In the genomic region with DNA sequence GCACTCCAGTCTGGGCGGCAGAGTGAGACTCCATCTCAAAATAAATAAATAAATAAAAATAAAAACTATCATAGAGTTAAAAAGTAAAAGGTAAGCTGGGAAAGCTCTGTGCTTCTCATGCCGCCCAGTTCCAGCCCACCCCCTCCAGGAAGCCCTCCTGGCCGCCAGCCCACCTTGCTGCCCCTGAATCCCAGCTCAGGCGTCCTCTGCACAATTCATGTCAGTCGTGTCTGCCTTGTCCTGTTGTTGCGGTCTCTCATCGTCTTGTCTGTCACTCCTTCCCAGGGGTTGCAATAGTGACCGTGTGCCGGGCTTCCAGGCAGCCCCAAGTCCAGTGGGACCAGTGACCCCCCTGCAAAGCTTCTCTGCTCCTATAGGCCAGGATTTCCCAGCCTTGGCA, we compare ENCODE assay signal across 15 cellular contexts. TPM values are rescaled to one million over a fixed set of nuclear protein-coding genes. Genes with fewer than 3 reads are reported as not detected.
A peak's percentile ranks its signal among the peaks of the same experiment; 100 is the strongest.
DNase-seq lines count a peak whose midpoint lies in the region; ATAC-seq and TF ChIP-seq lines count a peak whose summit lies in the region.
"Had no signal": no experiment of that assay in that cellular context is flagged by ENCODE, and none has a peak within 500 bp of the region (broad histone marks: within the 10 kb centered on the region; RNA-seq: fewer than 3 reads in every experiment).

No MANE protein-coding gene starts in this region.

- TF ChIP-seq CTCF in CD4-positive, alpha-beta T cell (IDR thresholded peaks at IDR 0.05) = no peak
- TF ChIP-seq CTCF in Loucy (conservative IDR thresholded peaks at IDR 0.05; ENCODE audit: low read length) (no peak), PC-3 (conservative IDR thresholded peaks at IDR 0.05; ENCODE audit: low read depth, low read length) (no peak)
- TF ChIP-seq CTCF in CD8-positive, alpha-beta T cell (IDR thresholded peaks at IDR 0.05) = no peak

- H3F3A ChIP-seq in Loucy (ENCODE audit: low read depth) (no peaks in the 10 kb centered on the region; the same call in 1 of the 2 replicates), PC-3 (ENCODE audit: low read length, unreplicated experiment) (no peaks in the 10 kb centered on the region)

- POLR2A ChIA-PET in CD4-positive, alpha-beta T cell (lab: Charles Lee) = no interaction called here
- POLR2A ChIA-PET in naive thymus-derived CD4-positive, alpha-beta T cell (lab: Charles Lee) = interaction anchor here (1.1 kb wide), 1 partner anchor 62 kb away, joined by 4 read pairs; the partner anchor contains the start of gene SLC37A1
- POLR2A ChIA-PET in CD8-positive, alpha-beta T cell (lab: Charles Lee) = interaction anchor here (1.3 kb wide), 1 partner anchor 48 kb away, joined by 3 read pairs; the partner anchor contains the start of gene UBASH3A
- POLR2A ChIA-PET in PC-3 (lab: Charles Lee; ENCODE audit: unreplicated experiment) = no interaction called here

- ATAC-seq in CD4-positive, alpha-beta T cell (ENCODE audit: poor library complexity) = no peak
- ATAC-seq in naive thymus-derived CD4-positive, alpha-beta T cell = no peak
- no peak for ATAC-seq in CD8-positive, alpha-beta T cell
- ATAC-seq in PC-3 = no peak
- ATAC-seq: A549, GM12878, GM23338 had no signal

- H3K27ac ChIP-seq in CD4-positive, alpha-beta T cell (ENCODE audit: low read depth, low read length) = no peak overlapping the region
- H3K27ac ChIP-seq in naive thymus-derived CD4-positive, alpha-beta T cell (ENCODE audit: low read depth, low read length) = no peak overlapping the region
- H3K27ac ChIP-seq in CD8-positive, alpha-beta T cell (ENCODE audit: low read depth, low read length) = no peak overlapping the region
- H3K27ac ChIP-seq in PC-3 (ENCODE audit: low read length) = no peak overlapping the region
- H3K27ac ChIP-seq: A549 had no signal

- H3K9me3 ChIP-seq in CD4-positive, alpha-beta T cell (ENCODE audit: control insufficient read depth, low read length) = no peaks in the 10 kb centered on the region
- H3K9me3 ChIP-seq in Loucy (ENCODE audit: insufficient read depth, low read depth, low read length) (no peaks in the 10 kb centered on the region), PC-3 (ENCODE audit: low read length) (no peaks in the 10 kb centered on the region)
- H3K9me3 ChIP-seq in naive thymus-derived CD4-positive, alpha-beta T cell (ENCODE audit: control insufficient read depth in 2 of 3, low read length in 3 of 3) = no peaks in the 10 kb centered on the region
- H3K9me3 ChIP-seq in CD8-positive, alpha-beta T cell (ENCODE audit: low read length) = no peaks in the 10 kb centered on the region
- H3K9me3 ChIP-seq: A549, BE2C had no signal

- intact Hi-C loops in CD4-positive, alpha-beta T cell (cut with DNase I, micrococcal nuclease) = loop anchor here in 1 of 2 experiments (5.0 kb wide), 1 partner anchor 40 kb away; no protein-coding TSS in a partner anchor
- intact Hi-C loops in naive thymus-derived CD4-positive, alpha-beta T cell (cut with micrococcal nuclease) = loop anchor here in 1 of 2 donors (2.0 kb wide), 2 partner anchors 37 to 61 kb away; partner anchors contain the start of gene SLC37A1
- intact Hi-C loops in CD8-positive, alpha-beta T cell (cut with DNase I, micrococcal nuclease) = loop anchor here (2.0 to 5.0 kb wide), 4 partner anchors 45 to 305 kb away; partner anchors contain the start of gene RSPH1 (in 1 of the 2)
- intact Hi-C loops in PC-3 (cut with micrococcal nuclease) = no loop called here

- H3K4me1 ChIP-seq in Loucy (ENCODE audit: insufficient read depth, low read length, poor library complexity, severe bottlenecking) = peaks cover 81% of the 10 kb centered on the region
- peaks cover 4 to 20% of the 10 kb centered on the region in 2 donors for H3K4me1 ChIP-seq in naive thymus-derived CD4-positive, alpha-beta T cell (ENCODE audit: control insufficient read depth in 2 of 2, insufficient read depth in 2 of 2, low read length in 2 of 2)
- H3K4me1 ChIP-seq in CD8-positive, alpha-beta T cell (ENCODE audit: insufficient read depth, low read length) = peaks cover 22% of the 10 kb centered on the region
- H3K4me1 ChIP-seq in PC-3 (ENCODE audit: insufficient read depth, low read length) = peaks cover 3% of the 10 kb centered on the region
- H3K4me1 ChIP-seq: BE2C had no signal

- CTCF ChIA-PET in CD4-positive, alpha-beta T cell (lab: Charles Lee) = interaction anchor here (1.0 to 2.1 kb wide), 2 partner anchors 115 to 142 kb away, joined by 3 to 6 read pairs; no protein-coding TSS in a partner anchor
- CTCF ChIA-PET in naive thymus-derived CD4-positive, alpha-beta T cell (lab: Charles Lee) = interaction anchor here (1.5 to 3.2 kb wide), 3 partner anchors 49 to 114 kb away, joined by 3 to 19 read pairs (median 15); partner anchors contain the start of gene UBASH3A
- CTCF ChIA-PET in CD8-positive, alpha-beta T cell (lab: Charles Lee) = interaction anchor here (0.7 to 7.4 kb wide), 5 partner anchors 71 to 446 kb away, joined by 3 to 69 read pairs (median 4); no protein-coding TSS in a partner anchor
- CTCF ChIA-PET in PC-3 (lab: Charles Lee) = no interaction called here

- H3K9me3 Mint-ChIP-seq in CD4-positive, alpha-beta T cell = no peaks in the 10 kb centered on the region
- H3K9me3 Mint-ChIP-seq in naive thymus-derived CD4-positive, alpha-beta T cell = peaks cover 0 to 2% (median 0%) of the 10 kb centered on the region in 11 donors
- H3K9me3 Mint-ChIP-seq in CD8-positive, alpha-beta T cell = no peaks in the 10 kb centered on the region
- H3K9me3 Mint-ChIP-seq: GM23338 had no signal

- no TSS peak for BruUV-seq in PC-3 (replicated peaks; lab: Mats Ljungman, UMichigan)

- no peak overlapping the region for H2AFZ ChIP-seq in Loucy (ENCODE audit: low read length)
- no peak overlapping the region for H2AFZ ChIP-seq in PC-3 (ENCODE audit: low read length)
- H2AFZ ChIP-seq: GM23338 had no signal

- no peak for DNase-seq in CD4-positive, alpha-beta T cell
- no peak for DNase-seq in naive thymus-derived CD4-positive, alpha-beta T cell
- no peak for DNase-seq in CD8-positive, alpha-beta T cell
- DNase-seq in SHP77 treated with DMSO at 0.1 percent for 48 hours (lab: John Stamatoyannopoulos, UW) (no peak), PC-3 (no peak)
- DNase-seq: BE2C, Calu3, DMS 273 treated with DMSO at 0.1 percent for 48 hours, H7 had no signal

- peak overlapping the region; percentile 73 for H3K9ac ChIP-seq in Loucy (ENCODE audit: low read depth, low read length, poor library complexity, severe bottlenecking)
- H3K9ac ChIP-seq in PC-3 (ENCODE audit: low read length) = no peak overlapping the region

- H3K9me2 ChIP-seq in Loucy (replicated peaks; ENCODE audit: low read depth, low read length) (no peaks in the 10 kb centered on the region), PC-3 (replicated peaks; ENCODE audit: low read length) (no peaks in the 10 kb centered on the region)

- peaks cover 42% of the 10 kb centered on the region for H3K4me1 Mint-ChIP-seq in CD4-positive, alpha-beta T cell (ENCODE audit: low read depth)
- peaks cover 20 to 69% (median 58%) of the 10 kb centered on the region in 7 donors for H3K4me1 Mint-ChIP-seq in naive thymus-derived CD4-positive, alpha-beta T cell
- peaks cover 38% of the 10 kb centered on the region for H3K4me1 Mint-ChIP-seq in CD8-positive, alpha-beta T cell (ENCODE audit: low read depth)

- H3K36me3 Mint-ChIP-seq in CD4-positive, alpha-beta T cell (ENCODE audit: low read depth) = peaks cover 27% of the 10 kb centered on the region
- H3K36me3 Mint-ChIP-seq in naive thymus-derived CD4-positive, alpha-beta T cell = peaks cover 0 to 13% (median 5%) of the 10 kb centered on the region in 5 donors
- H3K36me3 Mint-ChIP-seq in CD8-positive, alpha-beta T cell = peaks cover 20% of the 10 kb centered on the region

- no peaks in the 10 kb centered on the region for H3K27me3 Mint-ChIP-seq in CD4-positive, alpha-beta T cell
- no peaks in the 10 kb centered on the region for H3K27me3 Mint-ChIP-seq in naive thymus-derived CD4-positive, alpha-beta T cell
- H3K27me3 Mint-ChIP-seq in CD8-positive, alpha-beta T cell (ENCODE audit: low read depth) = no peaks in the 10 kb centered on the region

- H3K36me3 ChIP-seq in Loucy (ENCODE audit: insufficient read depth, low read length) (no peaks in the 10 kb centered on the region; the same call in 1 of the 2 replicates), PC-3 (ENCODE audit: low read depth, low read length) (no peaks in the 10 kb centered on the region)
- H3K36me3 ChIP-seq in naive thymus-derived CD4-positive, alpha-beta T cell (ENCODE audit: control insufficient read depth in 2 of 3, insufficient read depth in 3 of 3, low read length in 3 of 3) = peaks cover 0 to 20% (median 0%) of the 10 kb centered on the region in 3 experiments
- peaks cover 11% of the 10 kb centered on the region for H3K36me3 ChIP-seq in CD8-positive, alpha-beta T cell (ENCODE audit: insufficient read depth, low read length)
- H3K36me3 ChIP-seq: BE2C had no signal

- no peaks in the 10 kb centered on the region for H4K20me1 ChIP-seq in Loucy (ENCODE audit: insufficient read depth, low read length, poor library complexity, severe bottlenecking)
- H4K20me1 ChIP-seq in PC-3 (ENCODE audit: low read length) = no peaks in the 10 kb centered on the region

- peak overlapping the region; percentile 58 for H3K27ac Mint-ChIP-seq in CD4-positive, alpha-beta T cell
- H3K27ac Mint-ChIP-seq in naive thymus-derived CD4-positive, alpha-beta T cell = peak overlapping the region in 8 of 9 donors; percentile 21 to 86 (median 80)
- no peak overlapping the region for H3K27ac Mint-ChIP-seq in CD8-positive, alpha-beta T cell
- H3K27ac Mint-ChIP-seq: GM23338 had no signal

- H3K79me2 ChIP-seq in Loucy (ENCODE audit: insufficient read depth, low read length) (peaks cover 31% of the 10 kb centered on the region; the same call in 1 of the 2 replicates), PC-3 (ENCODE audit: low read length) (no peaks in the 10 kb centered on the region)

- no peaks in the 10 kb centered on the region for H3K27me3 ChIP-seq in CD4-positive, alpha-beta T cell (ENCODE audit: control insufficient read depth, insufficient read depth, low read length)
- no peaks in the 10 kb centered on the region for H3K27me3 ChIP-seq in Loucy (ENCODE audit: insufficient read depth, low read length, poor library complexity, severe bottlenecking)
- no peaks in the 10 kb centered on the region for H3K27me3 ChIP-seq in naive thymus-derived CD4-positive, alpha-beta T cell (ENCODE audit: control insufficient read depth in 2 of 2, insufficient read depth in 2 of 2, low read length in 2 of 2)
- no peaks in the 10 kb centered on the region for H3K27me3 ChIP-seq in CD8-positive, alpha-beta T cell (ENCODE audit: insufficient read depth, low read length)
- H3K27me3 ChIP-seq in PC-3 (ENCODE audit: low read length) = no peaks in the 10 kb centered on the region
- H3K27me3 ChIP-seq: BE2C had no signal

- H3K4me3 ChIP-seq in Loucy (ENCODE audit: low read length, poor library complexity, severe bottlenecking) = peak overlapping the region; percentile 24
- no peak overlapping the region for H3K4me3 ChIP-seq in naive thymus-derived CD4-positive, alpha-beta T cell (ENCODE audit: low read length)
- H3K4me3 ChIP-seq in CD8-positive, alpha-beta T cell (ENCODE audit: low read depth, low read length) = no peak overlapping the region
- H3K4me3 ChIP-seq in PC-3 (ENCODE audit: low read length) = no peak overlapping the region
- H3K4me3 ChIP-seq: A549, GM12878, GM23338 had no signal

- H3K4me2 ChIP-seq in Loucy (ENCODE audit: low read depth, low read length, poor library complexity, severe bottlenecking) (peak overlapping the region; percentile 68), PC-3 (ENCODE audit: low read length) (no peak overlapping the region)
- H3K4me2 ChIP-seq: A549, GM23338 had no signal

- H3K4me3 Mint-ChIP-seq in CD4-positive, alpha-beta T cell = no peak overlapping the region
- no peak overlapping the region for H3K4me3 Mint-ChIP-seq in naive thymus-derived CD4-positive, alpha-beta T cell
- no peak overlapping the region for H3K4me3 Mint-ChIP-seq in CD8-positive, alpha-beta T cell
- H3K4me3 Mint-ChIP-seq: GM23338 had no signal

RNA-seq across cellular contexts. Expression of gene RSPH1, which starts 44.1 kb away (rescaled TPM):
- under 1 TPM; 0.34 to 0.38 TPM for total RNA-seq in CD4-positive, alpha-beta T cell
- under 1 TPM in 2 of 5 experiments, not detected in 3; 0.27 to 0.40 TPM for total RNA-seq in naive thymus-derived CD4-positive, alpha-beta T cell
- polyA plus RNA-seq in naive thymus-derived CD4-positive, alpha-beta T cell = not detected
- total RNA-seq in CD8-positive, alpha-beta T cell = under 1 TPM in 1 of 2 experiments, not detected in 1; 0.16 TPM
- total RNA-seq in PC-3 (2014; rRNA removed) = 0.51 and 0.98 TPM in 2 replicates
- total RNA-seq: GM23338, H7 had no signal
- polyA plus RNA-seq: AG04450 had no signal

RNA-seq across cellular contexts. Expression of gene UBASH3A, which starts 48.2 kb away (rescaled TPM):
- 10 to 100 TPM; 59.7 to 60.8 TPM for total RNA-seq in CD4-positive, alpha-beta T cell
- 100 to 1,000 TPM in 1 of 5 experiments, 10 to 100 TPM in 4; 41.9 to 101 (median 91.7) TPM for total RNA-seq in naive thymus-derived CD4-positive, alpha-beta T cell
- polyA plus RNA-seq in naive thymus-derived CD4-positive, alpha-beta T cell = 10 to 100 TPM; 57.1 to 99.3 TPM
- 10 to 100 TPM; 62.9 to 63.4 TPM for total RNA-seq in CD8-positive, alpha-beta T cell
- total RNA-seq in PC-3 (2014; rRNA removed) = 1.0 TPM in 1 of 2 replicates, not detected in the other
- total RNA-seq: Calu3, G401, GM23338, H7 had no signal
- polyA plus RNA-seq: A549, AG04450, GM23338 had no signal

RNA-seq across cellular contexts. Expression of gene TMPRSS3, which starts 56.1 kb away (rescaled TPM):
- total RNA-seq in CD4-positive, alpha-beta T cell = 1 to 10 TPM; 1.5 TPM
- total RNA-seq in naive thymus-derived CD4-positive, alpha-beta T cell = 1 to 10 TPM in 4 of 5 experiments, under 1 TPM in 1; 0.88 to 7.6 (median 1.5) TPM
- 1 to 10 TPM in 1 of 2 donors, under 1 TPM in 1; 0.11 to 2.9 TPM for polyA plus RNA-seq in naive thymus-derived CD4-positive, alpha-beta T cell
- 1 to 10 TPM; 1.2 TPM for total RNA-seq in CD8-positive, alpha-beta T cell
- total RNA-seq in PC-3 (2014; rRNA removed) = not detected in 2 replicates
- total RNA-seq: G401, H7 had no signal
- polyA plus RNA-seq: AG04450, GM23338 had no signal

Comparison
In these comparisons a context has a peak if more than half of its experiments do, and no peak if none do; other contexts are left out.
1. RNA of gene UBASH3A, which starts 48.2 kb away (total RNA-seq): 41.9 to 101 TPM in naive thymus-derived CD4-positive, alpha-beta T cell, 62.9 to 63.4 TPM in CD8-positive, alpha-beta T cell and 59.7 to 60.8 TPM in CD4-positive, alpha-beta T cell; 1.0 TPM in PC-3; every median in the first group is over 10 times any median in the second.
2. POLR2A ChIA-PET loops: an anchor here in naive thymus-derived CD4-positive, alpha-beta T cell (1.1 kb wide) and CD8-positive, alpha-beta T cell (1.3 kb wide); none called in CD4-positive, alpha-beta T cell and PC-3.